In the genomic region with DNA sequence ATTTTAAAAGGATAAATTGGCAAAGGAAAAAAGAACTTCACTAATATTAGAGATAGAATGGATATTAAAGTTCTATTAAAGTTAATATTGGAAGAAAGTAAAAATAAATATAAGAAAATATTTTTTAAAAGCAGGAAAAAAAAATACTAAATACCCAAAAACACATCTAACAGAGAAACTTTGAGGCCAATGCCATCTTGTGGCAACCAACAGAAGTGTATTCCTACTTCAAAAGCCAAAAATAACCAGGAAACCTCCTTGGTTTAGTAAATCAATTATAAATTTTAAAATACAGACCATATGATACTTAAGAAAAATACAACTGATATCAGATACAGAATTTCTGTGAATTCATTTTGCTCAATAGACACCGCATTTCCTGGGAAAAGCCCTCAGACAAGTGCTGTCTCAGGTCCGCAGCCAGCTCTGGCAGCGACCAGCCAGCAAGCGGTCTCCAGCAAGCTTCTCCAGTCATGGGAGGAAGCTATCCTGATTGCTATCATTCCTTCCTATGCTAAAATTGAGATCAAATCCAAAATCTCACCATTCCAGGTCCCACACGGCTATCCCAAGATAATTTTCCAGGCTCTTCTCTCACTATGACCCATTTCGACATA, we compare ENCODE assay signal across 9 cellular contexts.
A peak's percentile ranks its signal among the peaks of the same experiment; 100 is the strongest.
DNase-seq lines count a peak whose midpoint lies in the region; ATAC-seq and TF ChIP-seq lines count a peak whose summit lies in the region.
"Had no signal": no experiment of that assay in that cellular context is flagged by ENCODE, and none has a peak within 500 bp of the region (broad histone marks: within the 10 kb centered on the region; RNA-seq: fewer than 3 reads in every experiment).

No MANE protein-coding gene starts in this region.

- intact Hi-C loops in Calu3 (cut with micrococcal nuclease; ENCODE audit: unreplicated experiment) = loop anchor here (5.0 kb wide), 1 partner anchor 1030 kb away; no protein-coding TSS in a partner anchor

- H3K36me3 Mint-ChIP-seq in Calu3 (ENCODE audit: insufficient read depth, unreplicated experiment) (no peaks in the 10 kb centered on the region), chondrocyte (ENCODE audit: low read depth) (no peaks in the 10 kb centered on the region), nephron progenitor cell (ENCODE audit: low read depth) (peaks cover 28% of the 10 kb centered on the region)

- H3K27ac Mint-ChIP-seq in Calu3 (ENCODE audit: unreplicated experiment) (no peak overlapping the region), chondrocyte (ENCODE audit: unreplicated experiment) (no peak overlapping the region), nephron progenitor cell (peak overlapping the region; percentile 91)

- H3K27me3 Mint-ChIP-seq in Calu3 (ENCODE audit: unreplicated experiment) (no peaks in the 10 kb centered on the region), chondrocyte (ENCODE audit: low read depth) (no peaks in the 10 kb centered on the region), nephron progenitor cell (ENCODE audit: low read depth, poor library complexity) (no peaks in the 10 kb centered on the region)

- H3K4me2 ChIP-seq in Loucy (ENCODE audit: low read depth, low read length, poor library complexity, severe bottlenecking) = no peak overlapping the region

- no peak overlapping the region for H3K9ac ChIP-seq in Loucy (ENCODE audit: low read depth, low read length, poor library complexity, severe bottlenecking)

- H3K4me3 ChIP-seq in Loucy (ENCODE audit: low read length, poor library complexity, severe bottlenecking) = no peak overlapping the region
- H3K4me3 ChIP-seq: SJSA1 had no signal

- H3K4me3 Mint-ChIP-seq in Calu3 (ENCODE audit: low read depth, unreplicated experiment) (no peak overlapping the region), chondrocyte (ENCODE audit: unreplicated experiment) (no peak overlapping the region), nephron progenitor cell (no peak overlapping the region)

- DNase-seq in Calu3 (no peak), chondrocyte (ENCODE audit: low spot score) (no peak), nephron progenitor cell (no peak), NCI-H345 treated with DMSO at 0.1 percent for 48 hours (lab: John Stamatoyannopoulos, UW; ENCODE audit: unreplicated experiment) (no peak), NCI-H526 treated with DMSO at 0.1 percent for 48 hours (lab: John Stamatoyannopoulos, UW) (no peak), UCSD-AML1 (lab: John Stamatoyannopoulos, UW; ENCODE audit: unreplicated experiment) (no peak)

- no peaks in the 10 kb centered on the region for H4K20me1 ChIP-seq in Loucy (ENCODE audit: insufficient read depth, low read length, poor library complexity, severe bottlenecking)

- no peaks in the 10 kb centered on the region for H3K4me1 ChIP-seq in Loucy (ENCODE audit: insufficient read depth, low read length, poor library complexity, severe bottlenecking)
- H3K4me1 ChIP-seq: SJSA1 had no signal

- no TSS peak for BruUV-seq in Calu3 (replicated peaks; lab: Mats Ljungman, UMichigan)

- H3K79me2 ChIP-seq in Loucy (ENCODE audit: insufficient read depth, low read length) = no peaks in the 10 kb centered on the region

- H3K4me1 Mint-ChIP-seq in Calu3 (ENCODE audit: low read depth, unreplicated experiment) (no peaks in the 10 kb centered on the region), chondrocyte (ENCODE audit: low read depth) (no peaks in the 10 kb centered on the region), nephron progenitor cell (no peaks in the 10 kb centered on the region)

- H3F3A ChIP-seq in Loucy (ENCODE audit: low read depth) = no peaks in the 10 kb centered on the region

- no peaks in the 10 kb centered on the region for H3K9me3 ChIP-seq in Loucy (ENCODE audit: insufficient read depth, low read depth, low read length)
- H3K9me3 ChIP-seq: SJSA1 had no signal

- H3K9me3 Mint-ChIP-seq in Calu3 (ENCODE audit: low read depth, unreplicated experiment) = no peaks in the 10 kb centered on the region
- H3K9me3 Mint-ChIP-seq in chondrocyte (ENCODE audit: low read depth) = no peaks in the 10 kb centered on the region
- H3K9me3 Mint-ChIP-seq in nephron progenitor cell = no peaks in the 10 kb centered on the region

- H2AFZ ChIP-seq in Loucy (ENCODE audit: low read length) = no peak overlapping the region

- no peaks in the 10 kb centered on the region for H3K27me3 ChIP-seq in Loucy (ENCODE audit: insufficient read depth, low read length, poor library complexity, severe bottlenecking)
- H3K27me3 ChIP-seq: SJSA1 had no signal

- H3K36me3 ChIP-seq in Loucy (ENCODE audit: insufficient read depth, low read length) = peaks cover 29% of the 10 kb centered on the region; the same call in 1 of the 2 replicates
- H3K36me3 ChIP-seq: SJSA1 had no signal

- H3K9me2 ChIP-seq in Loucy (replicated peaks; ENCODE audit: low read depth, low read length) = no peaks in the 10 kb centered on the region

- CTCF ChIA-PET in Calu3 (lab: Charles Lee) = no interaction called here

- TF ChIP-seq CTCF in Calu3 (IDR thresholded peaks at IDR 0.05; ENCODE audit: unreplicated experiment) (peak; percentile 30), Loucy (conservative IDR thresholded peaks at IDR 0.05; ENCODE audit: low read length) (peak; percentile 58), chondrocyte (IDR thresholded peaks at IDR 0.05) (peak; percentile 82), nephron progenitor cell (IDR thresholded peaks at IDR 0.05) (peak; percentile 63)

- no peak for ATAC-seq in HG02840 (IDR thresholded peaks at IDR 0.05; ENCODE audit: low FRiP score, unreplicated experiment)

Comparison
In these comparisons a context has a peak if more than half of its experiments do, and no peak if none do; other contexts are left out.
1. CTCF ChIP-seq: peak in every context shown above with its lines; median percentile 82 in chondrocyte; 63 in nephron progenitor cell; 58 in Loucy; 30 in Calu3.